In the genomic region with DNA sequence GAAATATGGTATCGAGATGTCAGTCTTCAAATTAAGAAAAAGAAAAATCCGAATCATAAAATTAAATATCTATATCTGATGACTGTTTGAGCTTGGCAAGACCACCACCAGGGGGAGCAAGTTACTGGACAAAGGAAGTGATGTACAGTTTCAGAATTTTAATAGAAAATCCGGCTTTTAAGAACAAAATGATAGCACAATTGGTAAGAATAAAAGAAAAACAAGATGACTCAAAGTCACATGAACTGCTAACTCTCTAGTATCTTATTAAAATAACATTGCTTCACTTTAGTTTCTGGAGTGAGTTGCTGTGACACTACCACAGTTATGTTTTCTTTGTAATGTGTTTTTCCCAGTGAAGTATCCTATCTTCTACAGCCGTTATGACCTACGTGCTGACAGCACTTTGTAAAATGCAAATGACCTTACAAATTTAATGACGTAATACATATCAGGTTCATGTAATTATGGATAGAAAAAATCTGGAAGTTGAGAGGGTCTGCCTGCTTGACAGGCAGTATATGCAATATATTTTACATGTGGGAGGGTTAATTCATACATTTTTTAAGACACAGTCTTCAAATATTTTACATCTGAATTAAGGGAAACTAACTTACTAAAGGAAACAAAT, we compare ENCODE assay signal across 9 cellular contexts.
DNase-seq lines count a peak whose midpoint lies in the region; ATAC-seq, FAIRE-seq and TF ChIP-seq lines count a peak whose summit lies in the region.
"Had no signal": no experiment of that assay in that cellular context is flagged by ENCODE, and none has a peak within 500 bp of the region (broad histone marks: within the 10 kb centered on the region; RNA-seq: fewer than 3 reads in every experiment).

No MANE protein-coding gene starts in this region.

- no peak overlapping the region for H3K4me2 ChIP-seq in HepG2 (ENCODE audit: low read depth, low read length)

- no peaks in the 10 kb centered on the region for H3K9me3 ChIP-seq in HAP-1
- H3K9me3 ChIP-seq in HepG2 (ENCODE audit: low read length), result no peaks in the 10 kb centered on the region

- no peak for TF ChIP-seq POLR2A in HepG2 (IDR thresholded peaks at IDR 0.05; ENCODE audit: insufficient read depth in 1 of 2, low read depth in 2 of 2, low read length in 2 of 2)

- TF ChIP-seq CTCF in brain microvascular endothelial cell (IDR thresholded peaks at IDR 0.05; ENCODE audit: low read depth, low read length, missing control alignments) (peak; percentile 76), HepG2 (CRISPR knock-in tag; IDR thresholded peaks at IDR 0.05) (peak; percentile 47), type B pancreatic cell (conservative IDR thresholded peaks at IDR 0.05) (peak; percentile 95)

- H3K4me3 Mint-ChIP-seq in type B pancreatic cell, result no peak overlapping the region
- H3K4me3 Mint-ChIP-seq: CD4-positive, CD25-positive, alpha-beta regulatory T cell had no signal

- CTCF ChIA-PET in HepG2 (lab: Yijun Ruan, JAX; ENCODE audit: low intra/inter-chr PET ratio, low total read pairs), result interaction anchor here (1.4 to 3.0 kb wide), 3 partner anchors 797 to 1149 kb away, joined by 3 to 10 read pairs (median 5); no protein-coding TSS in a partner anchor

- POLR2A ChIA-PET in HepG2 (lab: Yijun Ruan, JAX), result no interaction called here

- H2AFZ ChIP-seq in HepG2 (ENCODE audit: low read length), result no peak overlapping the region

- no peak overlapping the region for H3K27ac ChIP-seq in brain microvascular endothelial cell
- no peak overlapping the region for H3K27ac ChIP-seq in HepG2 (ENCODE audit: extremely low read length, insufficient read depth, low read length)

- H3K9me3 Mint-ChIP-seq in type B pancreatic cell, result no peaks in the 10 kb centered on the region

- H3K4me1 ChIP-seq in HAP-1, result peaks cover 10% of the 10 kb centered on the region
- H3K4me1 ChIP-seq in HepG2 (ENCODE audit: insufficient read depth, low read length), result no peaks in the 10 kb centered on the region

- no peaks in the 10 kb centered on the region for H3K4me1 Mint-ChIP-seq in type B pancreatic cell (ENCODE audit: unreplicated experiment)
- H3K4me1 Mint-ChIP-seq: CD4-positive, CD25-positive, alpha-beta regulatory T cell had no signal

- no peak overlapping the region for H3K27ac Mint-ChIP-seq in type B pancreatic cell
- H3K27ac Mint-ChIP-seq: CD4-positive, CD25-positive, alpha-beta regulatory T cell had no signal

- TF ChIP-seq EP300 in HepG2 (IDR thresholded peaks at IDR 0.05; ENCODE audit: low read depth in 2 of 2, low read length in 2 of 2) (no peak), HepG2 (CRISPR knock-in tag; IDR thresholded peaks at IDR 0.05; ENCODE audit: borderline replicate concordance) (no peak)

- H3K27me3 ChIP-seq in HAP-1 (ENCODE audit: low read depth), result no peaks in the 10 kb centered on the region
- no peaks in the 10 kb centered on the region for H3K27me3 ChIP-seq in brain microvascular endothelial cell (replicated peaks)
- H3K27me3 ChIP-seq in HepG2 (ENCODE audit: control insufficient read depth in 1 of 2, insufficient read depth in 2 of 2, low read length in 2 of 2), result no peaks in the 10 kb centered on the region; a peak in 1 of 5 replicates

- H3K36me3 ChIP-seq in HAP-1 (replicated peaks) (no peaks in the 10 kb centered on the region), brain microvascular endothelial cell (replicated peaks) (no peaks in the 10 kb centered on the region), HepG2 (replicated peaks in 1 of 2; ENCODE audit: control insufficient read depth in 1 of 2, insufficient read depth in 2 of 2, low read length in 2 of 2) (no peaks in the 10 kb centered on the region)

- intact Hi-C loops in HepG2 (cut with micrococcal nuclease; ENCODE audit: unreplicated experiment), result loop anchor here (1.0 to 5.0 kb wide), 6 partner anchors 269 to 1148 kb away; no protein-coding TSS in a partner anchor

- H3K79me2 ChIP-seq in HepG2 (ENCODE audit: insufficient read depth, low read length), result no peaks in the 10 kb centered on the region

- no peak for ATAC-seq in HepG2
- no peak for ATAC-seq in GM21529 (IDR thresholded peaks at IDR 0.05; ENCODE audit: unreplicated experiment)

- in situ Hi-C loops in HAP-1 (cut with MboI; ENCODE audit: low sequenced_read_pairs), result no loop called here
- in situ Hi-C loops in brain microvascular endothelial cell (cut with HindIII; ENCODE audit: low pct_ligation_motif_present, low sequenced_read_pairs), result no loop called here
- in situ Hi-C loops in HepG2 (cut with HindIII; ENCODE audit: extremely low pct_ligation_motif_present, low pct_unique_long_range_greater_than_20kb), result loop anchor here (10.0 kb wide), 1 partner anchor 797 kb away; no protein-coding TSS in a partner anchor

- H3K9ac ChIP-seq in HepG2 (ENCODE audit: insufficient read depth, low read depth, low read length), result no peak overlapping the region

- no peak for TF ChIP-seq RAD21 in HepG2 (CRISPR knock-in tag; IDR thresholded peaks at IDR 0.05)

- no peak for FAIRE-seq in HepG2 (lab: Jason Lieb, UNC)

- no peak overlapping the region for H3K4me3 ChIP-seq in HAP-1
- no peak overlapping the region for H3K4me3 ChIP-seq in brain microvascular endothelial cell (ENCODE audit: low read depth, low read length)
- no peak overlapping the region for H3K4me3 ChIP-seq in HepG2 (replicated peaks in 1 of 3; ENCODE audit: insufficient read depth in 1 of 3, low read depth in 2 of 3, low read length in 3 of 3)

- WGBS in HepG2 (ENCODE audit: low lambda C conversion rate), result 1% methylated on average over 6 of the region's 6 CpGs

- DNase-seq in NCI-H2107 treated with DMSO at 0.1 percent for 48 hours (lab: John Stamatoyannopoulos, UW; ENCODE audit: unreplicated experiment), result peak; percentile 2
- DNase-seq in NCI-H2107 (lab: John Stamatoyannopoulos, UW), result no peak
- peak; percentile 50 to 83 for DNase-seq in HAP-1 (ENCODE audit: low spot score in 2 of 2)
- DNase-seq in NCI-H2196 (lab: John Stamatoyannopoulos, UW; ENCODE audit: unreplicated experiment), result peak; percentile 28
- DNase-seq in brain microvascular endothelial cell, result peak; percentile 60
- peak; percentile 21 for DNase-seq in HepG2 (ENCODE audit: low spot score)
- DNase-seq in type B pancreatic cell (ENCODE audit: extremely low spot score, unreplicated experiment), result no peak

- BruUV-seq in HepG2 (replicated peaks; lab: Mats Ljungman, UMichigan), result no TSS peak

- H4K20me1 ChIP-seq in HepG2 (ENCODE audit: insufficient read depth, low read length), result no peaks in the 10 kb centered on the region

- no peaks in the 10 kb centered on the region for H3K36me3 Mint-ChIP-seq in type B pancreatic cell
- H3K36me3 Mint-ChIP-seq: CD4-positive, CD25-positive, alpha-beta regulatory T cell had no signal

- H3K27me3 Mint-ChIP-seq in type B pancreatic cell, result no peaks in the 10 kb centered on the region
- H3K27me3 Mint-ChIP-seq: CD4-positive, CD25-positive, alpha-beta regulatory T cell had no signal

TF ChIP-seq in HepG2, 621 proteins besides CTCF, POLR2A, EP300 and RAD21 (continues in another document):
- TF ChIP-seq CREB1 (IDR thresholded peaks at IDR 0.05) (peak; percentile 72), CREB1 (CRISPR knock-in tag; IDR thresholded peaks at IDR 0.05) (no peak), ZNF567 (CRISPR knock-in tag; IDR thresholded peaks at IDR 0.05; ENCODE audit: borderline replicate concordance) (no peak), ZNF407 (CRISPR knock-in tag; IDR thresholded peaks at IDR 0.05; ENCODE audit: not compliant biosample characterization) (no peak)

Comparison
In these comparisons a context has a peak if more than half of its experiments do, and no peak if none do; other contexts are left out.
1. DNase-seq: peak in NCI-H2107 treated with DMSO at 0.1 percent for 48 hours (single experiment), HAP-1 (2 of 2), NCI-H2196 (single experiment), brain microvascular endothelial cell (single experiment) and HepG2 (single experiment); none in NCI-H2107 (single experiment) and type B pancreatic cell (single experiment).
2. Peak in every context shown above with its lines, with median percentiles within 50 percentile points of each other: CTCF ChIP-seq.